8 cellular contexts compared by ENCODE assay signal in the genomic region with DNA sequence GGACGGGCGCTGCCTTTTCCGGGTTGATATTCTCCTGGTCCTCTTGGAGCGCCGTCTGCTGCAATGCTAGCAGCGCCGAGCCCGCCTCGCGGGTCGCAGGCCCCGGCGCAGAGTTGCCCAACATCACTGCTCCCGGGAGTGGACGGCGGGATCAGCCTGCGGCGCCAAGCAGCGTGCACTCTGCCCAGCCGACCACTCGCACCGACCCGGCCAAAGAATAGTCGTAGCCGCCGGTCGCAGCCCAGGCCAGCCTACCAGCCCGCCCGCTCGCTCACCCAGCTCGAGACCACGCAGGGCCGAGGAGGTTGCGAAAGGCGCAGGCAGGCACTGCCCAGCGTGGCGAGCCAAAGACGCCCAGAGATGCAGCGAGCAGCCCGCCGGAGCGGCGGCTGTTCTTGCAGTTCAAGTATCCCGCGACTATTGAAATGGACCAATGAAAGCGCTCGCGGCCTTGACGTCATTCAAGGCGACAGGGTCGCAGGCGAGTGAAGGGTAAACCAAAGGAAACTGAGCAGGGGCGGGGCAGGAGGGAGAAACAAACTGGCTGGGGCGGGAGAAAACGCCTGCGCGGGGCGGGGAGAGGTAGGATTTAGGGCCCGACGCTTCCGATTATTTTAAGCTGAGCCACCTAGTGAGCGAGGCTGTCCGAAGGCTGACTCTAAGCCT. TPM values are rescaled to one million over a fixed set of nuclear protein-coding genes. Genes with fewer than 3 reads are reported as not detected.
DNase-seq lines count a peak whose midpoint lies in the region; ATAC-seq and TF ChIP-seq lines count a peak whose summit lies in the region.

A gene (minus strand): TSS at position 379 of the 666 bp plus-strand sequence. CDS start 255 bp downstream, at position 124.

- H3K4me1 ChIP-seq in gastroesophageal sphincter (peaks cover 0 to 25% (median 0%) of the 10 kb centered on the region in 3 donors), neutrophil (ENCODE audit: control insufficient read depth in 1 of 2, insufficient read depth in 1 of 2, low read depth in 1 of 2, low read length in 1 of 2) (peaks cover 24 to 26% of the 10 kb centered on the region in 2 experiments)

- TF ChIP-seq POLR2A in gastroesophageal sphincter (IDR thresholded peaks at IDR 0.05) = peak in 1 of 2 donors; percentile 34

- H3K27ac ChIP-seq in gastroesophageal sphincter (peak within 1 kb of the TSS; percentile 73 to 84 (median 80)), neutrophil (peak within 1 kb of the TSS; percentile 57)

- no peak for TF ChIP-seq EP300 in gastroesophageal sphincter (IDR thresholded peaks at IDR 0.05)

- H3K27me3 ChIP-seq in gastroesophageal sphincter (no peaks in the 10 kb centered on the region), neutrophil (no peaks in the 10 kb centered on the region)

- H3K36me3 Mint-ChIP-seq in activated naive CD4-positive, alpha-beta T cell treated with anti-CD3 and anti-CD28 coated beads for 36 hours (ENCODE audit: low read depth) = peaks cover 36% of the 10 kb centered on the region

- TF ChIP-seq CTCF in HFF-Myc (IDR thresholded peaks at IDR 0.05; ENCODE audit: low read depth, low read length, missing control alignments) = no peak
- peak in 1 of 4 experiments; percentile 19 for TF ChIP-seq CTCF in gastroesophageal sphincter (IDR thresholded peaks at IDR 0.05)
- TF ChIP-seq CTCF in neutrophil (IDR thresholded peaks at IDR 0.05) = no peak

- H3K36me3 ChIP-seq in gastroesophageal sphincter (peaks cover 0 to 35% of the 10 kb centered on the region in 2 donors), neutrophil (no peaks in the 10 kb centered on the region)

- peak within 1 kb of the TSS; percentile 86 for H3K27ac Mint-ChIP-seq in activated naive CD4-positive, alpha-beta T cell treated with anti-CD3 and anti-CD28 coated beads for 36 hours

- H3K4me1 Mint-ChIP-seq in activated naive CD4-positive, alpha-beta T cell treated with anti-CD3 and anti-CD28 coated beads for 36 hours (ENCODE audit: low read depth) = peaks cover 20% of the 10 kb centered on the region

- 1% methylated on average over 11 to 18 of the region's 63 CpGs for WGBS in gastroesophageal sphincter (ENCODE audit: low coverage in 1 of 2), 2 donors

- peak within 1 kb of the TSS; percentile 92 for H3K4me3 ChIP-seq in HFF-Myc (replicated peaks; ENCODE audit: low read depth, low read length)
- peak within 1 kb of the TSS; percentile 41 to 62 for H3K4me3 ChIP-seq in gastroesophageal sphincter
- peak within 1 kb of the TSS; percentile 71 to 75 for H3K4me3 ChIP-seq in neutrophil (ENCODE audit: low read depth in 1 of 2, low read length in 1 of 2)

- no peaks in the 10 kb centered on the region for H3K9me3 ChIP-seq in gastroesophageal sphincter
- H3K9me3 ChIP-seq in neutrophil = no peaks in the 10 kb centered on the region

- ATAC-seq in gastroesophageal sphincter = peak; percentile 99

- DNase-seq in GM03348 (ENCODE audit: low spot score) (peak; percentile 97), HFF-Myc (ENCODE audit: extremely low read depth, low read depth) (peak; percentile 92), NAMALWA (ENCODE audit: low spot score) (peak; percentile 99), SK-N-DZ (ENCODE audit: low spot score) (peak; percentile 94), superior temporal gyrus (ENCODE audit: extremely low spot score) (peak; percentile 98)
- DNase-seq in activated naive CD4-positive, alpha-beta T cell treated with anti-CD3 and anti-CD28 coated beads for 36 hours = peak; percentile 99

- peak within 1 kb of the TSS; percentile 98 for H3K4me3 Mint-ChIP-seq in activated naive CD4-positive, alpha-beta T cell treated with anti-CD3 and anti-CD28 coated beads for 36 hours

- CTCF ChIA-PET in activated naive CD4-positive, alpha-beta T cell treated with anti-CD3 and anti-CD28 coated beads for 36 hours (lab: Charles Lee) = interaction anchor here (0.7 kb wide), 1 partner anchor 23 kb away, joined by 3 read pairs; no protein-coding TSS in a partner anchor

- intact Hi-C loops in activated naive CD4-positive, alpha-beta T cell treated with anti-CD3 and anti-CD28 coated beads for 36 hours (cut with micrococcal nuclease) = loop anchor here (1.0 to 5.0 kb wide), 9 partner anchors 22 to 1099 kb away; a partner anchor contains a TSS

- H3K9me3 Mint-ChIP-seq in activated naive CD4-positive, alpha-beta T cell treated with anti-CD3 and anti-CD28 coated beads for 36 hours = no peaks in the 10 kb centered on the region

- no peaks in the 10 kb centered on the region for H3K27me3 Mint-ChIP-seq in activated naive CD4-positive, alpha-beta T cell treated with anti-CD3 and anti-CD28 coated beads for 36 hours (ENCODE audit: low read depth)

RNA-seq across cellular contexts. Expression of the gene that starts here (rescaled TPM):
- 145 and 153 TPM in 2 replicates for polyA plus RNA-seq in SK-N-DZ (2014; cell fraction: cytosol; rRNA removed)
- polyA plus RNA-seq in SK-N-DZ (2014; cell fraction: nucleus; rRNA removed) = 62.2 and 71.2 TPM in 2 replicates
- 100 to 1,000 TPM; 133 to 138 TPM for total RNA-seq in activated naive CD4-positive, alpha-beta T cell treated with anti-CD3 and anti-CD28 coated beads for 36 hours
- total RNA-seq in gastroesophageal sphincter = 1 to 10 TPM in 2 of 4 donors, under 1 TPM in 2; 0.89 to 2.9 (median 1.4) TPM

Comparison
In these comparisons a context has a peak if more than half of its experiments do, and no peak if none do; other contexts are left out.
1. Peak in every context shown above with its lines: DNase-seq, ATAC-seq, H3K4me3 ChIP-seq and H3K27ac ChIP-seq.
2. RNA of the gene that starts here (total RNA-seq): 133 to 138 TPM in activated naive CD4-positive, alpha-beta T cell treated with anti-CD3 and anti-CD28 coated beads for 36 hours; 0.89 to 2.9 TPM in gastroesophageal sphincter; every median in the first group is over 10 times any median in the second.